In the genomic region with DNA sequence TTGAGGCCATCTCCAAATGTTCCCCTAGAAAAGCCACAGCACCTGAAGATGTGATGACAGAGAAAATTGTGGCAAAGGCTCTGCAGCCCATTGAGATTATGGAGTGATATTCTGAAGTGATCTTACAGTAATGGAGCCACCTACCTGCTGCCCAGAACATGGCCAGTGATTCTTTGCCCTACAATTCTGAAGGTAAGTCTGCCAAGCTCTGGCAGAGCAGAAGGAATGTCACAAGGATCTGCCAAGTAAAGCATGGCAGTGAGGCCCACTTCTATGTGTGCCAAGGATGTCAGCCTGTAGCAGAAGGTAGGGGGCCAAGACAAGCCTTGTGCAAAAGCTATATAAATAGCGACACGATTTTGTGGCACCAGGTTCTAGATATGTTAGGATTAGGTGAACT, we compare ENCODE assay signal across 21 cellular contexts.
DNase-seq lines count a peak whose midpoint lies in the region; ATAC-seq, FAIRE-seq and TF ChIP-seq lines count a peak whose summit lies in the region.
"Had no signal": no experiment of that assay in that cellular context is flagged by ENCODE, and none has a peak within 500 bp of the region (broad histone marks: within the 10 kb centered on the region; RNA-seq: fewer than 3 reads in every experiment).

No MANE protein-coding gene starts in this region.

- no peak for TF ChIP-seq CTCF in MCF 10A (IDR thresholded peaks at IDR 0.05; ENCODE audit: unreplicated experiment)
- TF ChIP-seq CTCF in mammary epithelial cell (conservative IDR thresholded peaks at IDR 0.05 in 1 of 2, IDR thresholded peaks at IDR 0.05 in 1 of 2; ENCODE audit: extremely low read depth in 1 of 2, insufficient read depth in 1 of 2, low read depth in 1 of 2, low read length in 2 of 2): peak in 1 of 2 donors; percentile 51
- peak; percentile 20 for TF ChIP-seq CTCF in bronchial epithelial cell (IDR thresholded peaks at IDR 0.05; ENCODE audit: insufficient read depth, low read length, severe bottlenecking)
- TF ChIP-seq CTCF in WERI-Rb-1 (IDR thresholded peaks at IDR 0.05; ENCODE audit: low read depth, low read length): no peak

- DNase-seq in MCF 10A (ENCODE audit: unreplicated experiment) (peak; percentile 9), mammary epithelial cell (no peak), bronchial epithelial cell (ENCODE audit: low read depth) (peak; percentile 10), left lobe of liver (ENCODE audit: low spot score) (no peak), iPS-NIHi11 (ENCODE audit: low spot score) (no peak), WERI-Rb-1 (no peak), mucosa of gallbladder (ENCODE audit: low spot score) (no peak)
- DNase-seq in stimulated activated CD4-positive, alpha-beta T cell treated with anti-CD3 and anti-CD28 coated beads, Interleukin-12 subunit alpha, Interleukin-12 subunit beta, amount 100 ng/mL, for 4 hours: no peak
- DNase-seq: BE2C; Caco-2; CD4-positive, alpha-beta T cell; DMS79; NCI-H1092 treated with DMSO at 0.1 percent for 48 hours; NCI-H146; NCI-H2081; NCI-H2171 treated with DMSO at 0.1 percent for 48 hours; NK-92 treated with Interleukin-12 subunit alpha and Interleukin-12 subunit beta, amount 100 ng/mL, for 24 hours; Peyer's patch had no signal

- POLR2A ChIA-PET in MCF 10A (lab: Yijun Ruan, JAX): interaction anchor here (1.6 kb wide), 1 partner anchor 153 kb away, joined by 3 read pairs; no protein-coding TSS in a partner anchor

- intact Hi-C loops in MCF 10A (cut with micrococcal nuclease) (no loop called here), mammary epithelial cell (cut with micrococcal nuclease) (no loop called here)

- H3K36me3 ChIP-seq in mammary epithelial cell (ENCODE audit: insufficient read depth, low read length): no peaks in the 10 kb centered on the region
- H3K36me3 ChIP-seq in bronchial epithelial cell (ENCODE audit: control insufficient read depth, insufficient read depth, low read length): no peaks in the 10 kb centered on the region
- no peaks in the 10 kb centered on the region for H3K36me3 ChIP-seq in WERI-Rb-1
- H3K36me3 ChIP-seq: BE2C, Peyer's patch had no signal

- no peaks in the 10 kb centered on the region for H4K20me1 ChIP-seq in mammary epithelial cell (ENCODE audit: insufficient read depth, low read length)

- H2AFZ ChIP-seq in mammary epithelial cell (ENCODE audit: low read depth, low read length): no peak overlapping the region
- H2AFZ ChIP-seq: GM23338 had no signal

- H3K9ac ChIP-seq in mammary epithelial cell (ENCODE audit: insufficient read depth, low read length): no peak overlapping the region

- no TSS peak for BruUV-seq in MCF 10A (replicated peaks; lab: Mats Ljungman, UMichigan)
- no TSS peak for BruUV-seq in mammary epithelial cell (replicated peaks; lab: Mats Ljungman, UMichigan)

- H3K27me3 Mint-ChIP-seq in MCF 10A (ENCODE audit: insufficient read depth, unreplicated experiment): no peaks in the 10 kb centered on the region
- H3K27me3 Mint-ChIP-seq: CD4-positive, alpha-beta T cell had no signal

- dilution Hi-C loops in mammary epithelial cell (cut with HindIII; ENCODE audit: low sequenced_read_pairs): no loop called here

- no peaks in the 10 kb centered on the region for H3K4me1 ChIP-seq in mammary epithelial cell (ENCODE audit: insufficient read depth, low read length)
- H3K4me1 ChIP-seq: BE2C, Peyer's patch had no signal

- in situ Hi-C loops in mammary epithelial cell (cut with MboI; ENCODE audit: low sequenced_read_pairs in 2 of 2): no loop called here

- no peak overlapping the region for H3K4me3 ChIP-seq in mammary epithelial cell (replicated peaks in 1 of 3; ENCODE audit: insufficient read depth in 1 of 3, low read depth in 2 of 3, low read length in 3 of 3)
- H3K4me3 ChIP-seq in bronchial epithelial cell (ENCODE audit: low read depth, low read length): no peak overlapping the region
- H3K4me3 ChIP-seq in WERI-Rb-1 (ENCODE audit: low read depth, low read length): no peak overlapping the region
- H3K4me3 ChIP-seq: GM23338, Peyer's patch had no signal

- no peaks in the 10 kb centered on the region for H3K36me3 Mint-ChIP-seq in MCF 10A (ENCODE audit: insufficient read depth, unreplicated experiment)

- H3K4me2 ChIP-seq in mammary epithelial cell (ENCODE audit: insufficient read depth, low read depth, low read length): no peak overlapping the region
- H3K4me2 ChIP-seq: GM23338 had no signal

- no peaks in the 10 kb centered on the region for H3K79me2 ChIP-seq in mammary epithelial cell (ENCODE audit: insufficient read depth, low read length)

- CTCF ChIA-PET in MCF 10A (lab: Yijun Ruan, JAX) (interaction anchor here (0.6 to 1.7 kb wide), 6 partner anchors 11 to 533 kb away, joined by 3 to 6 read pairs (median 4); no protein-coding TSS in a partner anchor), mammary epithelial cell (lab: Charles Lee; ENCODE audit: low non-redundant PET) (no interaction called here)

- H3K27ac Mint-ChIP-seq in MCF 10A (ENCODE audit: low read depth, unreplicated experiment): no peak overlapping the region
- H3K27ac Mint-ChIP-seq: CD4-positive, alpha-beta T cell; GM23338 had no signal

- peak; percentile 37 for ATAC-seq in left lobe of liver
- ATAC-seq: GM23338, HCT116, HepG2 had no signal

- FAIRE-seq in bronchial epithelial cell (lab: Jason Lieb, UNC): peak; percentile 18
- FAIRE-seq: HepG2 had no signal

- H3K9me3 Mint-ChIP-seq in MCF 10A (ENCODE audit: unreplicated experiment): peaks cover 8% of the 10 kb centered on the region
- H3K9me3 Mint-ChIP-seq: CD4-positive, alpha-beta T cell; GM23338 had no signal

- 0% methylated on average over 2 of the region's 2 CpGs for WGBS in mammary epithelial cell (ENCODE audit: low coverage, missing lambda C conversion rate)

- H3K4me3 Mint-ChIP-seq in MCF 10A (ENCODE audit: unreplicated experiment): no peak overlapping the region
- H3K4me3 Mint-ChIP-seq: CD4-positive, alpha-beta T cell; GM23338 had no signal

- peaks cover 5% of the 10 kb centered on the region for H3K4me1 Mint-ChIP-seq in MCF 10A (ENCODE audit: insufficient read depth, unreplicated experiment)

- H3K27ac ChIP-seq in mammary epithelial cell (ENCODE audit: insufficient read depth, low read depth, low read length) (no peak overlapping the region), WERI-Rb-1 (no peak overlapping the region)
- H3K27ac ChIP-seq: Peyer's patch had no signal

- no peaks in the 10 kb centered on the region for H3K27me3 ChIP-seq in mammary epithelial cell (ENCODE audit: insufficient read depth, low read length)
- no peaks in the 10 kb centered on the region for H3K27me3 ChIP-seq in bronchial epithelial cell (ENCODE audit: control insufficient read depth, insufficient read depth, low read length)
- H3K27me3 ChIP-seq in WERI-Rb-1 (ENCODE audit: insufficient read depth, low read depth, severe bottlenecking): no peaks in the 10 kb centered on the region
- H3K27me3 ChIP-seq: BE2C, Peyer's patch had no signal

- H3K9me3 ChIP-seq in mammary epithelial cell (replicated peaks; ENCODE audit: insufficient read depth, low read length): no peaks in the 10 kb centered on the region
- no peaks in the 10 kb centered on the region for H3K9me3 ChIP-seq in WERI-Rb-1 (ENCODE audit: severe bottlenecking)
- H3K9me3 ChIP-seq: BE2C, Caco-2, Peyer's patch had no signal

Comparison
In these comparisons a context has a peak if more than half of its experiments do, and no peak if none do; other contexts are left out.
1. DNase-seq: peak in MCF 10A (single experiment) and bronchial epithelial cell (single experiment); none in mammary epithelial cell (single experiment), left lobe of liver (single experiment), iPS-NIHi11 (single experiment), WERI-Rb-1 (single experiment), stimulated activated CD4-positive, alpha-beta T cell treated with anti-CD3 and anti-CD28 coated beads, Interleukin-12 subunit alpha, Interleukin-12 subunit beta, amount 100 ng/mL, for 4 hours (single experiment) and mucosa of gallbladder (single experiment).